ENCODE assay signal across 9 cellular contexts in the genomic region with DNA sequence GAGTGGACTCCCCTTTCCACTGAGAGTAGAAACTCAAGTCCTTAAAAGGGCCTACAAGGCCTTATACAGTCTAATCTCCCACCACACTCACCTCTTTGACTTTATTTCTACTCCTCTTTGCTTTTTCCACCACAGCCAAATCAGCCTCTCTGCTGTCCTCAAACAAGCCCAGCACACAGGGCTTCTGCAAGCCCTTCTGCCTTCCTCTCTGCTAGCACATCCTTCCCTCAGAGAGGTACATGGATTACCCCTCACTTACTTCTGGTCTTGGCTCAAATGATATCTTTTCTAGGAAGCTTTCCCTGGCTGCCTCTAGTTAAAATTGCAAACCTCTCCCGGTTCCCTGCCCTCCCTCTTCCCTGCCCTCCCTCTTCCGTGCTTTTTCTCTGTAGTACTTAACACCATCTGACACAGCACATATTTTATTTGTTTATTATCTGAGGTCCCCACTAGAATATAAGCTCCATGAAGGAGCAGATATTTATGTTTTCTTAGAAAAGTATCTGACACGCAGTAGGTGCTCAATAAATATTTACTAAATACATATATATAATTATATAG. TPM values are rescaled to one million over a fixed set of nuclear protein-coding genes. Genes with fewer than 3 reads are reported as not detected.
A peak's percentile ranks its signal among the peaks of the same experiment; 100 is the strongest.
DNase-seq lines count a peak whose midpoint lies in the region; ATAC-seq and TF ChIP-seq lines count a peak whose summit lies in the region.
"Had no signal": no experiment of that assay in that cellular context is flagged by ENCODE, and none has a peak within 500 bp of the region (broad histone marks: within the 10 kb centered on the region; RNA-seq: fewer than 3 reads in every experiment).

No MANE protein-coding gene starts in this region.

- WGBS in right lobe of liver (ENCODE audit: insufficient coverage, low coverage, low lambda C conversion rate, missing lambda C conversion rate): 19% methylated on average over 2 of the region's 3 CpGs
- 44 to 45% methylated on average over 2 of the region's 3 CpGs for WGBS in thyroid gland, 2 donors

- no peaks in the 10 kb centered on the region for H3K36me3 ChIP-seq in right lobe of liver
- H3K36me3 ChIP-seq in thyroid gland: no peaks in the 10 kb centered on the region

- peaks cover 18% of the 10 kb centered on the region for H3K36me3 Mint-ChIP-seq in activated CD4-positive, alpha-beta T cell treated with anti-CD3 and anti-CD28 coated beads, Interleukin-2, amount 10 ng/mL, durations not matched to agents 7 days and 5 days (ENCODE audit: low read depth)
- peaks cover 33% of the 10 kb centered on the region for H3K36me3 Mint-ChIP-seq in activated T-helper 17 cell treated with anti-CD3 and anti-CD28 coated beads, Interleukin-2, amount 50 U/mL, for 72 hours (ENCODE audit: low read depth)

- H3K27me3 ChIP-seq in right lobe of liver (no peaks in the 10 kb centered on the region), thyroid gland (no peaks in the 10 kb centered on the region)

- TF ChIP-seq CTCF in right lobe of liver (IDR thresholded peaks at IDR 0.05): no peak
- TF ChIP-seq CTCF in thyroid gland (IDR thresholded peaks at IDR 0.05): no peak

- peaks cover 53% of the 10 kb centered on the region for H3K4me1 Mint-ChIP-seq in activated CD4-positive, alpha-beta T cell treated with anti-CD3 and anti-CD28 coated beads, Interleukin-2, amount 10 ng/mL, durations not matched to agents 7 days and 5 days
- peaks cover 38% of the 10 kb centered on the region for H3K4me1 Mint-ChIP-seq in activated T-helper 17 cell treated with anti-CD3 and anti-CD28 coated beads, Interleukin-2, amount 50 U/mL, for 72 hours

- peak overlapping the region in 1 of 3 donors; percentile 78 for H3K27ac ChIP-seq in right lobe of liver
- peak overlapping the region in 2 of 3 donors; percentile 97 for H3K27ac ChIP-seq in thyroid gland

- ATAC-seq in activated T-helper 17 cell treated with anti-CD3 and anti-CD28 coated beads, Interleukin-2, amount 50 U/mL, for 72 hours (replicated peaks): no peak
- ATAC-seq in right lobe of liver (no peak), HG03442 (IDR thresholded peaks at IDR 0.05; ENCODE audit: unreplicated experiment) (no peak), GM21515 (IDR thresholded peaks at IDR 0.05; ENCODE audit: unreplicated experiment) (no peak)

- intact Hi-C loops in right lobe of liver (cut with DNase I): no loop called here
- intact Hi-C loops in thyroid gland (cut with DNase I): loop anchor here (5.0 kb wide), 1 partner anchor 107 kb away; no protein-coding TSS in a partner anchor

- no peaks in the 10 kb centered on the region for H3K9me3 ChIP-seq in right lobe of liver
- no peaks in the 10 kb centered on the region for H3K9me3 ChIP-seq in thyroid gland

- H3K27me3 Mint-ChIP-seq in activated CD4-positive, alpha-beta T cell treated with anti-CD3 and anti-CD28 coated beads, Interleukin-2, amount 10 ng/mL, durations not matched to agents 7 days and 5 days: no peaks in the 10 kb centered on the region
- H3K27me3 Mint-ChIP-seq in activated T-helper 17 cell treated with anti-CD3 and anti-CD28 coated beads, Interleukin-2, amount 50 U/mL, for 72 hours: no peaks in the 10 kb centered on the region

- no peaks in the 10 kb centered on the region for H3K9me3 Mint-ChIP-seq in activated CD4-positive, alpha-beta T cell treated with anti-CD3 and anti-CD28 coated beads, Interleukin-2, amount 10 ng/mL, durations not matched to agents 7 days and 5 days
- H3K9me3 Mint-ChIP-seq in activated T-helper 17 cell treated with anti-CD3 and anti-CD28 coated beads, Interleukin-2, amount 50 U/mL, for 72 hours: no peaks in the 10 kb centered on the region

- H3K4me1 ChIP-seq in right lobe of liver (peaks cover 0 to 26% (median 1%) of the 10 kb centered on the region in 4 donors), thyroid gland (peaks cover 13 to 19% of the 10 kb centered on the region in 2 donors)

- DNase-seq in activated CD4-positive, alpha-beta T cell treated with anti-CD3 and anti-CD28 coated beads, Interleukin-2, amount 10 ng/mL, durations not matched to agents 7 days and 5 days: no peak
- DNase-seq in activated CD4-positive, alpha-beta T cell treated with anti-CD3 and anti-CD28 coated beads, Interleukin-2, amount 50 U/mL, for 1 hour: no peak
- DNase-seq in right lobe of liver (no peak), thyroid gland (no peak), RKO (ENCODE audit: low spot score) (no peak)
- DNase-seq: DMS53 had no signal

- H3K27ac Mint-ChIP-seq in activated CD4-positive, alpha-beta T cell treated with anti-CD3 and anti-CD28 coated beads, Interleukin-2, amount 10 ng/mL, durations not matched to agents 7 days and 5 days: peak overlapping the region; percentile 39
- peak overlapping the region; percentile 99 for H3K27ac Mint-ChIP-seq in activated T-helper 17 cell treated with anti-CD3 and anti-CD28 coated beads, Interleukin-2, amount 50 U/mL, for 72 hours

- CTCF ChIA-PET in activated CD4-positive, alpha-beta T cell treated with anti-CD3 and anti-CD28 coated beads, Interleukin-2, amount 10 ng/mL, durations not matched to agents 7 days and 5 days (lab: Charles Lee): interaction anchor here (1.0 to 2.8 kb wide), 6 partner anchors 11 to 107 kb away, joined by 3 to 13 read pairs (median 6); no protein-coding TSS in a partner anchor

- H3K4me3 ChIP-seq in right lobe of liver (peak overlapping the region in 2 of 3 donors; percentile 81 to 92), thyroid gland (replicated peaks in 1 of 3) (no peak overlapping the region)

- TF ChIP-seq POLR2A in right lobe of liver (IDR thresholded peaks at IDR 0.05): no peak
- TF ChIP-seq POLR2A in thyroid gland (IDR thresholded peaks at IDR 0.05): no peak

- POLR2A ChIA-PET in activated CD4-positive, alpha-beta T cell treated with anti-CD3 and anti-CD28 coated beads, Interleukin-2, amount 10 ng/mL, durations not matched to agents 7 days and 5 days (lab: Charles Lee): interaction anchor here (0.6 kb wide), 2 partner anchors 8 to 65 kb away, joined by 3 read pairs; no protein-coding TSS in a partner anchor

- peak overlapping the region; percentile 92 for H3K4me3 Mint-ChIP-seq in activated CD4-positive, alpha-beta T cell treated with anti-CD3 and anti-CD28 coated beads, Interleukin-2, amount 10 ng/mL, durations not matched to agents 7 days and 5 days
- H3K4me3 Mint-ChIP-seq in activated T-helper 17 cell treated with anti-CD3 and anti-CD28 coated beads, Interleukin-2, amount 50 U/mL, for 72 hours: peak overlapping the region; percentile 97

RNA-seq across cellular contexts. Expression of a gene that starts 1.7 kb away (rescaled TPM):
- 10 to 100 TPM; 24.7 to 26.8 TPM for total RNA-seq in activated CD4-positive, alpha-beta T cell treated with anti-CD3 and anti-CD28 coated beads, Interleukin-2, amount 10 ng/mL, durations not matched to agents 7 days and 5 days
- 10 to 100 TPM; 19.8 to 41.2 TPM for total RNA-seq in activated T-helper 17 cell treated with anti-CD3 and anti-CD28 coated beads, Interleukin-2, amount 50 U/mL, for 72 hours
- total RNA-seq in right lobe of liver (10 to 100 TPM in 5 of 6 experiments, 1 to 10 TPM in 1; 9.0 to 16.6 (median 12.5) TPM), thyroid gland (10 to 100 TPM; 46.8 to 68.4 (median 47.8) TPM)

Comparison
In these comparisons a context has a peak if more than half of its experiments do, and no peak if none do; other contexts are left out.
1. H3K4me3 ChIP-seq: peak in right lobe of liver (2 of 3); none in thyroid gland (0 of 3).